Comparison of ENCODE assay signal across 28 cellular contexts in the genomic region with DNA sequence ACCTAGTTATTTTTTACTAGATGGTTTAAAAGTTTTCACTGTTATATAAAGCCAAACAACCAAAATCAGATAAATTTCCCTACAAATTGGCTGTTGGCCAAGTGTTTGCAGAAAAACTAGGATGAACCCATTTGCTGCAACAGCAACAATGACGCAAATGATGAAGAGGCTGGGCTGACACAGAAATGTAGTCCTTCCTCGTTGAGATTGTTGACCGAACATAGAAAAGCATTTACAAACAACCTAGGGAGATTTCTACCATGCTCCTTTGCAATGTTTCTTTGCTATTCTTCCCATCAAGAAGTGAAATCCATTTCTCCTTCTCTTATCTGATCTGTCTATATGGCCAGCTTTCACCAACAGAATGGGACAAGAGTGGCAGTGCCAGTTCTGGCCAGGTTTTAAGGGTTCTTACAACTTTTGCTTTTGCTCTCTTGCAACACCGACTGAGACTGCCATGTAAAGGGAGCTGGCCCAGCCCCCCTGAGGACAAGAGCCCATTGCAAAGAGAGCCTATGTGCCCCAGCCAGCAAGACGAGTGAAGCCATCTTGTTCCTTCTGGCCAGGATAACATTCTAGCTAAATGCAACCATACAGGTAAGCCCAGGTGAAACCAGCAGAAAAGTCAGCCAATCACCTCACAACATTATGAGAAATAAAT.
DNase-seq lines count a peak whose midpoint lies in the region; ATAC-seq, FAIRE-seq and TF ChIP-seq lines count a peak whose summit lies in the region.
"Had no signal": no experiment of that assay in that cellular context is flagged by ENCODE, and none has a peak within 500 bp of the region (broad histone marks: within the 10 kb centered on the region; RNA-seq: fewer than 3 reads in every experiment).

No MANE protein-coding gene starts in this region.

- H2BK20ac ChIP-seq in IMR-90 (ENCODE audit: low read depth, low read length), result peak overlapping the region; percentile 90

- H3K23ac ChIP-seq in IMR-90 (ENCODE audit: low read depth, low read length), result peak overlapping the region; percentile 88
- H3K23ac ChIP-seq in mesenchymal stem cell (ENCODE audit: low read length in 2 of 2), result no peak overlapping the region

- peak overlapping the region; percentile 70 for H2BK120ac ChIP-seq in IMR-90 (ENCODE audit: low read depth, low read length)
- no peak overlapping the region for H2BK120ac ChIP-seq in mesenchymal stem cell (ENCODE audit: low read depth, low read length)

- 36% methylated on average over 3 of the region's 5 CpGs; no CpG with 5 or more reads in 1 of the 2 experiments for WGBS in IMR-90 (ENCODE audit: extremely low coverage in 2 of 2, insufficient read length in 1 of 2), 2 experiments
- 78% methylated on average over 4 of the region's 5 CpGs for WGBS in mesenchymal stem cell
- WGBS in psoas muscle, 3 donors, result 68 to 76% (median 69%) methylated on average over 5 of the region's 5 CpGs

- no peak for TF ChIP-seq RAD21 in IMR-90 (IDR thresholded peaks at IDR 0.05; ENCODE audit: low read length)

- TF ChIP-seq CTCF in IMR-90 (conservative IDR thresholded peaks at IDR 0.05; ENCODE audit: low read depth, low read length), result no peak
- TF ChIP-seq CTCF in bronchial epithelial cell (IDR thresholded peaks at IDR 0.05; ENCODE audit: insufficient read depth, low read length, severe bottlenecking), result no peak
- no peak for TF ChIP-seq CTCF in psoas muscle (IDR thresholded peaks at IDR 0.05)

- intact Hi-C loops in IMR-90 (cut with micrococcal nuclease), result no loop called here
- intact Hi-C loops in psoas muscle (cut with DNase I), result no loop called here

- H4K20me1 ChIP-seq in IMR-90 (ENCODE audit: insufficient read depth, low read length), result no peaks in the 10 kb centered on the region

- H2AK5ac ChIP-seq in IMR-90 (ENCODE audit: low read depth, low read length), result peak overlapping the region; percentile 63; the same call in 1 of the 2 replicates
- no peak overlapping the region for H2AK5ac ChIP-seq in mesenchymal stem cell (ENCODE audit: low read length, severe bottlenecking)

- H3K79me2 ChIP-seq in ACC112 (ENCODE audit: control insufficient read depth, insufficient read depth, low read length, unreplicated experiment), result no peaks in the 10 kb centered on the region

- FAIRE-seq in bronchial epithelial cell (lab: Jason Lieb, UNC), result peak; percentile 40
- FAIRE-seq: RCC 7860 had no signal

- no peak for ATAC-seq in IMR-90 (ENCODE audit: low read depth)
- no peak for ATAC-seq in GM18907 (IDR thresholded peaks at IDR 0.05; ENCODE audit: unreplicated experiment)
- no peak for ATAC-seq in psoas muscle
- ATAC-seq: activated T-cell treated with anti-CD3 and anti-CD28 coated beads, Interleukin-2, amount 50 U/mL, for 4 hours had no signal

- peak overlapping the region; percentile 78 for H4K91ac ChIP-seq in IMR-90 (ENCODE audit: insufficient read depth, low read depth, low read length)
- H4K91ac ChIP-seq in mesenchymal stem cell (ENCODE audit: low read length), result no peak overlapping the region

- H3K27me3 ChIP-seq in ACC112 (ENCODE audit: insufficient read depth, low read length) (no peaks in the 10 kb centered on the region), IMR-90 (ENCODE audit: control insufficient read depth, insufficient read depth, low read length) (no peaks in the 10 kb centered on the region), bronchial epithelial cell (ENCODE audit: control insufficient read depth, insufficient read depth, low read length) (no peaks in the 10 kb centered on the region), mesenchymal stem cell (ENCODE audit: control insufficient read depth in 1 of 2, insufficient read depth in 1 of 2, low read length in 2 of 2) (no peaks in the 10 kb centered on the region), psoas muscle (ENCODE audit: insufficient read depth in 3 of 3, low read length in 2 of 3) (no peaks in the 10 kb centered on the region)
- H3K27me3 ChIP-seq: breast epithelium, colonic mucosa, esophagus muscularis mucosa, right atrium auricular region, testis had no signal

- H3K9ac ChIP-seq in IMR-90 (ENCODE audit: low read depth, low read length) (no peak overlapping the region), mesenchymal stem cell (ENCODE audit: low read length) (peak overlapping the region; percentile 91)

- dilution Hi-C loops in IMR-90 (cut with HindIII; ENCODE audit: low sequenced_read_pairs, unreplicated experiment), result no loop called here

- H3K14ac ChIP-seq in IMR-90 (replicated peaks; ENCODE audit: low read depth, low read length), result peak overlapping the region; percentile 70
- H3K14ac ChIP-seq in mesenchymal stem cell (ENCODE audit: low read length in 2 of 2), result no peak overlapping the region

- H3K4me1 ChIP-seq in ACC112 (ENCODE audit: control insufficient read depth, insufficient read depth, low read length, unreplicated experiment) (peaks cover 57% of the 10 kb centered on the region), IMR-90 (ENCODE audit: control insufficient read depth, insufficient read depth, low read length) (peaks cover 23% of the 10 kb centered on the region), mesenchymal stem cell (ENCODE audit: control insufficient read depth, insufficient read depth, low read depth, low read length) (peaks cover 3% of the 10 kb centered on the region), psoas muscle (no peaks in the 10 kb centered on the region)
- H3K4me1 ChIP-seq: breast epithelium, colonic mucosa, testis had no signal

- H3K18ac ChIP-seq in IMR-90 (ENCODE audit: low read depth, low read length), result peak overlapping the region; percentile 78
- H3K18ac ChIP-seq in mesenchymal stem cell (ENCODE audit: low read depth in 1 of 2, low read length in 2 of 2), result peak overlapping the region in 1 of 2 experiments; percentile 50

- H2AFZ ChIP-seq in ACC112 (ENCODE audit: low read length, unreplicated experiment), result peak overlapping the region; percentile 71
- H2AFZ ChIP-seq in IMR-90 (replicated peaks; ENCODE audit: low read length, poor library complexity), result no peak overlapping the region
- H2AFZ ChIP-seq in mesenchymal stem cell (ENCODE audit: low read depth, low read length), result no peak overlapping the region

- H2BK12ac ChIP-seq in mesenchymal stem cell (ENCODE audit: low read length in 2 of 2), result no peak overlapping the region

- H2BK15ac ChIP-seq in IMR-90 (ENCODE audit: low read depth, low read length) (peak overlapping the region; percentile 48; the same call in 2 of the 3 replicates), mesenchymal stem cell (ENCODE audit: low read depth, poor library complexity, severe bottlenecking) (no peak overlapping the region)

- BruUV-seq in IMR-90 (replicated peaks; lab: Mats Ljungman, UMichigan), result no TSS peak

- H3K27ac ChIP-seq in ACC112 (ENCODE audit: low read depth, low read length), result peak overlapping the region; percentile 97
- peak overlapping the region; percentile 93; the same call in 1 of the 2 replicates for H3K27ac ChIP-seq in IMR-90 (ENCODE audit: insufficient read depth, low read length)
- no peak overlapping the region for H3K27ac ChIP-seq in mesenchymal stem cell (ENCODE audit: low read length, poor library complexity, severe bottlenecking)
- no peak overlapping the region for H3K27ac ChIP-seq in psoas muscle
- H3K27ac ChIP-seq: C4-2B, colonic mucosa, right atrium auricular region, testis had no signal

- POLR2A ChIA-PET in IMR-90 (lab: Charles Lee; ENCODE audit: unreplicated experiment), result interaction anchor here (1.4 to 2.2 kb wide), 2 partner anchors 13 to 103 kb away, joined by 9 to 13 read pairs; no protein-coding TSS in a partner anchor

- H3K79me1 ChIP-seq in IMR-90 (ENCODE audit: low read depth in 1 of 2, low read length in 2 of 2), result peaks cover 0 to 17% of the 10 kb centered on the region in 2 experiments; a peak in 2 of 4 replicates
- H3K79me1 ChIP-seq in mesenchymal stem cell (replicated peaks; ENCODE audit: low read length, poor library complexity, severe bottlenecking), result no peaks in the 10 kb centered on the region

- H2BK5ac ChIP-seq in IMR-90 (ENCODE audit: low read depth, low read length, poor library complexity, severe bottlenecking) (peak overlapping the region; percentile 87), mesenchymal stem cell (ENCODE audit: low read depth, low read length, poor library complexity, severe bottlenecking) (no peak overlapping the region)

- H4K5ac ChIP-seq in IMR-90 (ENCODE audit: low read depth, low read length), result peak overlapping the region; percentile 75

- in situ Hi-C loops in IMR-90 (cut with MboI; ENCODE audit: low sequenced_read_pairs), result no loop called here

- 0 out of 2 replicates have a peak, but pooled peaks cover 6% of the 10 kb centered on the region for H3K9me1 ChIP-seq in IMR-90 (ENCODE audit: insufficient read depth, low read length)

- DNase-seq in IMR-90, result no peak
- DNase-seq in bronchial epithelial cell (ENCODE audit: low read depth), result no peak
- peak; percentile 42 for DNase-seq in mesenchymal stem cell
- no peak for DNase-seq in DMS114 treated with DMSO at 0.1 percent for 48 hours (lab: John Stamatoyannopoulos, UW; ENCODE audit: unreplicated experiment)
- DNase-seq in psoas muscle, result no peak
- no peak for DNase-seq in hypothalamus (lab: John Stamatoyannopoulos, UW)
- DNase-seq: activated CD4-positive, alpha-beta T cell treated with anti-CD3 and anti-CD28 coated beads for 48 hours; activated naive CD4-positive, alpha-beta T cell treated with Interleukin-2 at 50 U/mL for 16 hours; activated T-cell treated with anti-CD3 and anti-CD28 coated beads, Interleukin-2, amount 50 U/mL, for 4 hours; amniotic stem cell; colonic mucosa; KG1; MM.1S; NCI-H1436; NCI-H526; nucleus accumbens; stimulated activated CD4-positive, alpha-beta T cell treated with anti-CD3 and anti-CD28 coated beads, Interleukin-12 subunit alpha, Interleukin-12 subunit beta, amount 100 ng/mL, for 4 hours; stimulated activated CD4-positive, alpha-beta T cell treated with anti-CD3 and anti-CD28 coated beads, Interleukin-4, amount 100 ng/mL, for 4 hours; stimulated activated naive CD4-positive, alpha-beta T cell; T-helper 2 cell; testis had no signal

- peak overlapping the region; percentile 55 to 62; a peak in 3 of 4 replicates for H4K8ac ChIP-seq in IMR-90 (ENCODE audit: low read depth in 2 of 2, low read length in 2 of 2)
- no peak overlapping the region for H4K8ac ChIP-seq in mesenchymal stem cell (ENCODE audit: low read length)

- CTCF ChIA-PET in IMR-90 (lab: Yijun Ruan, JAX), result interaction anchor here (0.6 to 1.0 kb wide), 2 partner anchors 13 to 651 kb away, joined by 3 read pairs; no protein-coding TSS in a partner anchor

- no peak overlapping the region for H3K56ac ChIP-seq in IMR-90 (ENCODE audit: extremely low read depth, insufficient read depth, low read length)

- H3K36me3 ChIP-seq in ACC112 (ENCODE audit: insufficient read depth, low read length) (no peaks in the 10 kb centered on the region), IMR-90 (ENCODE audit: control insufficient read depth, insufficient read depth, low read length) (no peaks in the 10 kb centered on the region), bronchial epithelial cell (ENCODE audit: control insufficient read depth, insufficient read depth, low read length) (no peaks in the 10 kb centered on the region), mesenchymal stem cell (ENCODE audit: control insufficient read depth in 1 of 2, insufficient read depth in 2 of 2, low read depth in 1 of 2, low read length in 2 of 2) (no peaks in the 10 kb centered on the region), psoas muscle (ENCODE audit: insufficient read depth in 1 of 2, low read depth in 1 of 2) (no peaks in the 10 kb centered on the region)
- H3K36me3 ChIP-seq: breast epithelium, colonic mucosa, esophagus muscularis mucosa, right atrium auricular region had no signal

- H3K4me3 ChIP-seq in ACC112 (ENCODE audit: low read depth, low read length), result 0 out of 2 replicates have a peak overlapping the region, but pooled peaks have one; percentile 36
- no peak overlapping the region for H3K4me3 ChIP-seq in IMR-90 (ENCODE audit: insufficient read depth, low read depth, low read length)
- H3K4me3 ChIP-seq in bronchial epithelial cell (ENCODE audit: low read depth, low read length), result no peak overlapping the region
- H3K4me3 ChIP-seq in mesenchymal stem cell (ENCODE audit: insufficient read depth in 1 of 2, low read depth in 1 of 2, low read length in 2 of 2), result peak overlapping the region in 1 of 2 experiments; percentile 52
- no peak overlapping the region for H3K4me3 ChIP-seq in psoas muscle
- H3K4me3 ChIP-seq: colonic mucosa, esophagus muscularis mucosa, right atrium auricular region, testis had no signal

- H3K9me3 ChIP-seq in IMR-90 (ENCODE audit: control insufficient read depth, insufficient read depth, low read length) (no peaks in the 10 kb centered on the region), mesenchymal stem cell (ENCODE audit: control insufficient read depth, low read length) (no peaks in the 10 kb centered on the region), psoas muscle (no peaks in the 10 kb centered on the region)
- H3K9me3 ChIP-seq: breast epithelium, colonic mucosa, esophagus muscularis mucosa, right atrium auricular region, testis had no signal

- no peak overlapping the region for H3K4me2 ChIP-seq in IMR-90 (ENCODE audit: low read depth, low read length)
- no peak overlapping the region for H3K4me2 ChIP-seq in mesenchymal stem cell (ENCODE audit: low read length, poor library complexity, severe bottlenecking)

- peak overlapping the region; percentile 31 for H2AK9ac ChIP-seq in IMR-90 (replicated peaks; ENCODE audit: low read depth, low read length, poor library complexity)

- TF ChIP-seq POLR2A in IMR-90 (IDR thresholded peaks at IDR 0.05; ENCODE audit: low read depth, low read length), result no peak

- H3K4ac ChIP-seq in IMR-90 (ENCODE audit: low read depth, low read length) (peak overlapping the region; percentile 87), mesenchymal stem cell (ENCODE audit: low read depth in 1 of 2, low read length in 2 of 2) (no peak overlapping the region)

Comparison
In these comparisons a context has a peak if more than half of its experiments do, and no peak if none do; other contexts are left out.
1. H3K27ac ChIP-seq: peak in ACC112 (single experiment) and IMR-90 (single experiment); none in mesenchymal stem cell (single experiment) and psoas muscle (single experiment).